In genomic region chr2:179558010-179558911, GRCh38 we compare ENCODE assay signal across 2 cellular contexts.
TF ChIP-seq lines count a peak whose summit lies in the region.

No MANE protein-coding gene starts in this region.

TF ChIP-seq in SK-N-SH, 30 proteins besides CTCF, POLR2A, EP300 and RAD21:
- no peak for TF ChIP-seq TCF12 (IDR thresholded peaks at IDR 0.05)
- no peak for TF ChIP-seq FOXM1 (IDR thresholded peaks at IDR 0.05; ENCODE audit: low read depth)
- TF ChIP-seq IRF3 (IDR thresholded peaks at IDR 0.05; ENCODE audit: low read depth, low read length) = no peak
- no peak for TF ChIP-seq GATA2 (CRISPR knock-in tag; IDR thresholded peaks at IDR 0.05)
- TF ChIP-seq RXRA (IDR thresholded peaks at IDR 0.05; ENCODE audit: borderline replicate concordance, low read depth) = no peak
- no peak for TF ChIP-seq FOSL2 (IDR thresholded peaks at IDR 0.05; ENCODE audit: borderline replicate concordance, low read depth)
- no peak for TF ChIP-seq RCOR1 (IDR thresholded peaks at IDR 0.05; ENCODE audit: low read length)
- TF ChIP-seq MEF2A (IDR thresholded peaks at IDR 0.05; ENCODE audit: borderline replicate concordance, low read depth) = no peak
- TF ChIP-seq NFIC (IDR thresholded peaks at IDR 0.05; ENCODE audit: borderline replicate concordance) = no peak
TF ChIP-seq in SK-N-SH: peak in this region for 0.

TF ChIP-seq in SK-N-SH treated with all-trans-retinoic acid at 6 μM for 48 hours, 23 proteins besides CTCF, POLR2A, EP300 and RAD21:
- TF ChIP-seq ZFP3 (CRISPR knock-in tag; IDR thresholded peaks at IDR 0.05) (no peak), ZNF565 (CRISPR knock-in tag; conservative IDR thresholded peaks at IDR 0.05; ENCODE audit: low read depth) (no peak), POU6F1 (CRISPR knock-in tag; IDR thresholded peaks at IDR 0.05; ENCODE audit: borderline replicate concordance, low read depth) (no peak), CSDC2 (CRISPR knock-in tag; IDR thresholded peaks at IDR 0.05) (no peak), TCF4 (CRISPR knock-in tag; IDR thresholded peaks at IDR 0.05; ENCODE audit: borderline replicate concordance) (no peak), ZNF70 (CRISPR knock-in tag; IDR thresholded peaks at IDR 0.05) (no peak), BACH2 (CRISPR knock-in tag; IDR thresholded peaks at IDR 0.05; ENCODE audit: borderline replicate concordance) (no peak), OSR1 (CRISPR knock-in tag; IDR thresholded peaks at IDR 0.05) (no peak), TSHZ2 (CRISPR knock-in tag; IDR thresholded peaks at IDR 0.05) (no peak), ZFP30 (CRISPR knock-in tag; IDR thresholded peaks at IDR 0.05) (no peak), GLIS3 (CRISPR knock-in tag; IDR thresholded peaks at IDR 0.05) (no peak), SNAI2 (CRISPR knock-in tag; IDR thresholded peaks at IDR 0.05) (no peak)
